11 cellular contexts compared by ENCODE assay signal in the genomic region with DNA sequence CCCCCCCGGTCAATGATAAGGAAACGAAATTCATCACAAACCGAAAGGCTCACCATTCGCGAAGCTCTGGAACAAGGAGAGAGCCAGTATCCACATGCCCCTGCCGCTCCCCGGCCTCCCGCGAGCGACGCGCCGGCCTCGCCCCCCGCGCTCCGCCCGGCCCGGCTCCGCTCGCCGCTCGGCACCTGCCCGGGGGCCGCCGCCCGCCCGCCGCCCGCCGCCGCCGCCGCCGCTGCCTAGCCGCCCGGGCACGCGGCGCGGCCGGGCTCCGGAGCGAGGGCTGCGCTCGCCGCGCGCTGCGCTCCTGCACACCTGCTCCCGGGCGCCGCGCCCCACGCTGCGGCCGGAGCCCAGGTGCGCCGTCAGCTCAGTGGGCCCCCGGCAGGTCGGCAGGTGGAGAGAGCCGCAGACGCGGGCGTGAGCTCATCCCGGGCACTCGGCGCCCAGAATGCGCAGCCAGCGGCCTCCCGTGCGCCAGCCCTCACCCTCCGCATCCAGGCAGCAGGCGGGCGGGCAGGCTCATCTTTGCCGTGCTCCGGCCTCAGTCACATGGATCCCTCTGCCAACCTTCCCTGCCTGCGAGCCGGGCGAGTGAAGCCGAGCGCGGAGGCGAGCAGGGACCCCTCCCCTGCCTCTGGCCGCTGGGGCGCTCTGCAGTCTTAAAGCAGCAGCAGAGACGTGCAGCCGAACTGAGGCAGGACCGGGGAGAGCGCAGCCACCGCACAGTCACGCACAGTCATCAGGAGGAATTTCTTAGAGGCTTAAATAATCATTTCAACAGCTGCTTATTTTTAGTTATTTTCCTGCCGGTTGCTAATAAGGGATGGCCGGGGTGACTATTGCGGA. TPM values are rescaled to one million over a fixed set of nuclear protein-coding genes. Genes with fewer than 3 reads are reported as not detected.
DNase-seq lines count a peak whose midpoint lies in the region; ATAC-seq and TF ChIP-seq lines count a peak whose summit lies in the region.
"Had no signal": no experiment of that assay in that cellular context is flagged by ENCODE, and none has a peak within 500 bp of the region (broad histone marks: within the 10 kb centered on the region; RNA-seq: fewer than 3 reads in every experiment).

TSS of gene DSCAM (minus strand) at position 593 of the 846 bp plus-strand sequence. CDS start at position 96, 497 bp downstream.

- H3K9me2 ChIP-seq in neural cell (ENCODE audit: insufficient read depth, low read length): no peaks in the 10 kb centered on the region

- no peaks in the 10 kb centered on the region for H4K20me1 ChIP-seq in neural cell (ENCODE audit: insufficient read depth)

- peak within 1 kb of the TSS; percentile 91 for H3K9ac ChIP-seq in neural cell (ENCODE audit: low read length)

- DNase-seq in G401 (ENCODE audit: low spot score) (peak; percentile 14), NCI-H2171 treated with DMSO at 0.1 percent for 48 hours (lab: John Stamatoyannopoulos, UW) (peak; percentile 62), dorsolateral prefrontal cortex (peak in 7 of 10 donors; percentile 27 to 64 (median 49)), NAMALWA (ENCODE audit: low spot score) (no peak), ovary (no peak)
- DNase-seq in stimulated activated CD4-positive, alpha-beta T cell treated with anti-CD3 and anti-CD28 coated beads, Interleukin-15, amount 100 ng/mL, for 24 hours: no peak
- DNase-seq: activated CD4-positive, alpha-beta T cell treated with anti-CD3 and anti-CD28 coated beads, Interleukin-2, amount 50 U/mL, for 48 hours; kidney glomerular epithelial cell; OCI-M1 had no signal

- in situ Hi-C loops in G401 (cut with HindIII; ENCODE audit: low sequenced_read_pairs): no loop called here

- H3K4me3 ChIP-seq in dorsolateral prefrontal cortex (peak within 1 kb of the TSS; percentile 33 to 71 (median 55)), neural cell (ENCODE audit: low read length) (peak within 1 kb of the TSS; percentile 83), ovary (no peak within 1 kb of the TSS)

- peak within 1 kb of the TSS; percentile 31 for H2AFZ ChIP-seq in neural cell (ENCODE audit: low read depth, low read length)

- peak within 1 kb of the TSS in 57 of 59 donors; percentile 43 to 95 (median 85) for H3K27ac ChIP-seq in dorsolateral prefrontal cortex
- H3K27ac ChIP-seq in neural cell (ENCODE audit: low read length): peak within 1 kb of the TSS; percentile 86
- H3K27ac ChIP-seq in ovary: no peak within 1 kb of the TSS

- no peak for TF ChIP-seq POLR2A in ovary (IDR thresholded peaks at IDR 0.05)

- no peaks in the 10 kb centered on the region for H3K9me3 ChIP-seq in neural cell (ENCODE audit: low read length)
- no peaks in the 10 kb centered on the region for H3K9me3 ChIP-seq in ovary

- ATAC-seq in GM21723 (IDR thresholded peaks at IDR 0.05; ENCODE audit: unreplicated experiment): no peak

- 2 to 4% (median 3%) methylated on average over 63 to 95 of the region's 95 CpGs for WGBS in ovary, 3 donors

- TF ChIP-seq EP300 in neural cell (conservative IDR thresholded peaks at IDR 0.05; ENCODE audit: poor library complexity, severe bottlenecking) (peak; percentile 47), ovary (IDR thresholded peaks at IDR 0.05) (no peak)

- H3K36me3 ChIP-seq in neural cell (ENCODE audit: insufficient read depth, low read length) (no peaks in the 10 kb centered on the region), ovary (no peaks in the 10 kb centered on the region)

- TF ChIP-seq RAD21 in neural cell (conservative IDR thresholded peaks at IDR 0.05): peak; percentile 63

- H3K4me2 ChIP-seq in neural cell (ENCODE audit: low read length): peak within 1 kb of the TSS; percentile 81

- no peaks in the 10 kb centered on the region for H3F3A ChIP-seq in neural cell (ENCODE audit: insufficient read depth, low read length, poor library complexity, severe bottlenecking)

- H3K27me3 ChIP-seq in dorsolateral prefrontal cortex (peaks cover 0 to 62% (median 15%) of the 10 kb centered on the region in 45 donors), neural cell (ENCODE audit: insufficient read depth, low read depth, low read length) (peaks cover 10% of the 10 kb centered on the region), ovary (no peaks in the 10 kb centered on the region)

- peak in 1 of 56 donors; percentile 14 for TF ChIP-seq CTCF in dorsolateral prefrontal cortex (IDR thresholded peaks at IDR 0.05 in 54 of 56, conservative IDR thresholded peaks at IDR 0.05 in 2 of 56; ENCODE audit: low read depth in 1 of 56, partially characterized antibody in 56 of 56)
- TF ChIP-seq CTCF in neural cell (IDR thresholded peaks at IDR 0.05; ENCODE audit: poor library complexity, severe bottlenecking): peak; percentile 47
- TF ChIP-seq CTCF in ovary (IDR thresholded peaks at IDR 0.05): no peak

- intact Hi-C loops in dorsolateral prefrontal cortex (cut with DNase I) (loop anchor here in 1 of 2 donors (2.0 kb wide), 1 partner anchor 222 kb away; no protein-coding TSS in a partner anchor), ovary (cut with DNase I) (no loop called here)

- H3K79me2 ChIP-seq in neural cell (replicated peaks; ENCODE audit: insufficient read depth, low read length): peaks cover 6% of the 10 kb centered on the region

- H3K4me1 ChIP-seq in ovary (ENCODE audit: insufficient read depth): no peaks in the 10 kb centered on the region

TF ChIP-seq in neural cell, 6 proteins besides CTCF, POLR2A, EP300 and RAD21:
- TF ChIP-seq SMC3 (conservative IDR thresholded peaks at IDR 0.05; ENCODE audit: poor library complexity) (peak; percentile 63), MXI1 (conservative IDR thresholded peaks at IDR 0.05; ENCODE audit: poor library complexity, severe bottlenecking) (peak; percentile 70), EZH2 (IDR thresholded peaks at IDR 0.05; ENCODE audit: borderline replicate concordance, insufficient read depth, low read length, poor library complexity, severe bottlenecking) (no peak), POLR2AphosphoS5 (IDR thresholded peaks at IDR 0.05) (peak; percentile 90), TAF1 (IDR thresholded peaks at IDR 0.05; ENCODE audit: low read depth) (peak; percentile 57)
- TF ChIP-seq, protein P1, sequence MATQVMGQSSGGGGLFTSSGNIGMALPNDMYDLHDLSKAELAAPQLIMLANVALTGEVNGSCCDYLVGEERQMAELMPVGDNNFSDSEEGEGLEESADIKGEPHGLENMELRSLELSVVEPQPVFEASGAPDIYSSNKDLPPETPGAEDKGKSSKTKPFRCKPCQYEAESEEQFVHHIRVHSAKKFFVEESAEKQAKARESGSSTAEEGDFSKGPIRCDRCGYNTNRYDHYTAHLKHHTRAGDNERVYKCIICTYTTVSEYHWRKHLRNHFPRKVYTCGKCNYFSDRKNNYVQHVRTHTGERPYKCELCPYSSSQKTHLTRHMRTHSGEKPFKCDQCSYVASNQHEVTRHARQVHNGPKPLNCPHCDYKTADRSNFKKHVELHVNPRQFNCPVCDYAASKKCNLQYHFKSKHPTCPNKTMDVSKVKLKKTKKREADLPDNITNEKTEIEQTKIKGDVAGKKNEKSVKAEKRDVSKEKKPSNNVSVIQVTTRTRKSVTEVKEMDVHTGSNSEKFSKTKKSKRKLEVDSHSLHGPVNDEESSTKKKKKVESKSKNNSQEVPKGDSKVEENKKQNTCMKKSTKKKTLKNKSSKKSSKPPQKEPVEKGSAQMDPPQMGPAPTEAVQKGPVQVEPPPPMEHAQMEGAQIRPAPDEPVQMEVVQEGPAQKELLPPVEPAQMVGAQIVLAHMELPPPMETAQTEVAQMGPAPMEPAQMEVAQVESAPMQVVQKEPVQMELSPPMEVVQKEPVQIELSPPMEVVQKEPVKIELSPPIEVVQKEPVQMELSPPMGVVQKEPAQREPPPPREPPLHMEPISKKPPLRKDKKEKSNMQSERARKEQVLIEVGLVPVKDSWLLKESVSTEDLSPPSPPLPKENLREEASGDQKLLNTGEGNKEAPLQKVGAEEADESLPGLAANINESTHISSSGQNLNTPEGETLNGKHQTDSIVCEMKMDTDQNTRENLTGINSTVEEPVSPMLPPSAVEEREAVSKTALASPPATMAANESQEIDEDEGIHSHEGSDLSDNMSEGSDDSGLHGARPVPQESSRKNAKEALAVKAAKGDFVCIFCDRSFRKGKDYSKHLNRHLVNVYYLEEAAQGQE (IDR thresholded peaks at IDR 0.05; ENCODE audit: borderline replicate concordance): peak; percentile 69

RNA-seq across cellular contexts. Expression of gene DSCAM, which starts in this region (rescaled TPM):
- total RNA-seq in G401 (2014; rRNA removed; shearing (Covaris generic)): not detected in 2 replicates
- total RNA-seq in dorsolateral prefrontal cortex (10 to 100 TPM; 14.1 to 35.2 (median 22.3) TPM), ovary (under 1 TPM in 3 of 7 donors, not detected in 4; under 0.01 to 0.12 (median 0.05) TPM)
- polyA plus RNA-seq in neural cell (5.3 and 8.1 TPM in 2 replicates), ovary (under 1 TPM in 1 of 2 donors, not detected in 1; 0.04 TPM)
- 29.5 and 33.2 TPM in 2 replicates for polyA minus RNA-seq in neural cell

Comparison
In these comparisons a context has a peak if more than half of its experiments do, and no peak if none do; other contexts are left out.
1. RNA of gene DSCAM (total RNA-seq): 14.1 to 35.2 TPM in dorsolateral prefrontal cortex; not detected in G401 and under 0.01 to 0.12 TPM in ovary; every median in the first group is over 10 times any median in the second.
2. Peak in DNase-seq in G401; RNA of the gene not detected or under 1 TPM.
3. DNase-seq: peak in NCI-H2171 treated with DMSO at 0.1 percent for 48 hours (single experiment) and dorsolateral prefrontal cortex (7 of 10); none in NAMALWA (single experiment), ovary (0 of 5) and stimulated activated CD4-positive, alpha-beta T cell treated with anti-CD3 and anti-CD28 coated beads, Interleukin-15, amount 100 ng/mL, for 24 hours (single experiment).
4. H3K27ac ChIP-seq: peak in dorsolateral prefrontal cortex (57 of 59) and neural cell (single experiment); none in ovary (0 of 2).